1 cellular context compared by ENCODE assay signal in the genomic region with DNA sequence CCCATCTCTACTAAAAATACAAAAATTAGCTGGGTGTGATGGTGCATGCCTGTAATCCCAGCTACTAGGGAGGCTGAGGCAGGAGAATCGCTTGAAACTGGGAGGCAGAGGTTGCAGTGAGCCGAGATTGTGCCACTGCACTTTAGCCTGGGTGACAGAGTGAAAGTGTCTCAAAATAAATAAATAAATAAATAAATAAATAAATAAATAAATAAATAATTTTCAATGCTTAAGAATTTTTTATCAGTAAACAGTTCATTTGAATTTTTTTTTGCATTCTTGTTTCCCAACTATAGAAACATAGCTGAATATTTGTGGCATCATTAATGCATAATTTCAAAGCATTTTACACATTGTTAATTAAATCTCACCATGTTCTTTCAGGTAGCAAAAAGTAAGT.
TF ChIP-seq lines count a peak whose summit lies in the region.

No MANE protein-coding gene starts in this region.

TF ChIP-seq in HEK293, 187 proteins besides CTCF, POLR2A, EP300 and RAD21 (continued from another document):
- TF ChIP-seq ZNF518A (tag by site-specific recombination; conservative IDR thresholded peaks at IDR 0.05; ENCODE audit: low read depth) = peak; percentile 89
- TF ChIP-seq ZNF654 (tag by site-specific recombination; IDR thresholded peaks at IDR 0.05; ENCODE audit: low read depth) = peak; percentile 42
- peak; percentile 95 for TF ChIP-seq ZNF394 (tag by site-specific recombination; IDR thresholded peaks at IDR 0.05; ENCODE audit: borderline replicate concordance)
- TF ChIP-seq ZNF530 (tag by site-specific recombination; IDR thresholded peaks at IDR 0.05; ENCODE audit: low read depth) = peak; percentile 17; the same call in 1 of the 2 replicates
- TF ChIP-seq ZNF292 (tag by site-specific recombination; IDR thresholded peaks at IDR 0.05; ENCODE audit: borderline replicate concordance, low read depth) = 0 out of 2 replicates have a peak, but pooled peaks have one; percentile 43
- 0 out of 2 replicates have a peak, but pooled peaks have one; percentile 48 for TF ChIP-seq ZNF580 (tag by site-specific recombination; IDR thresholded peaks at IDR 0.05)
- TF ChIP-seq ZFP3 (tag by site-specific recombination; IDR thresholded peaks at IDR 0.05; ENCODE audit: low read depth) = peak; percentile 33; the same call in 1 of the 2 replicates
- TF ChIP-seq RBAK (tag by site-specific recombination; IDR thresholded peaks at IDR 0.05) = 0 out of 2 replicates have a peak, but pooled peaks have one; percentile 17
- TF ChIP-seq ZNF555 (tag by site-specific recombination; conservative IDR thresholded peaks at IDR 0.05) = peak; percentile 93
- TF ChIP-seq ZNF558 (tag by site-specific recombination; IDR thresholded peaks at IDR 0.05) = peak; percentile 81; the same call in 1 of the 2 replicates
- 0 out of 2 replicates have a peak, but pooled peaks have one; percentile 56 for TF ChIP-seq ZNF354C (tag by site-specific recombination; IDR thresholded peaks at IDR 0.05; ENCODE audit: borderline replicate concordance, low read depth)
- TF ChIP-seq ZNF19 (tag by site-specific recombination; IDR thresholded peaks at IDR 0.05; ENCODE audit: low read depth) = 0 out of 2 replicates have a peak, but pooled peaks have one; percentile 41
- TF ChIP-seq ZXDB (tag by site-specific recombination; IDR thresholded peaks at IDR 0.05) = peak; percentile 67
- TF ChIP-seq ZNF623 (tag by site-specific recombination; IDR thresholded peaks at IDR 0.05) = peak; percentile 78
- TF ChIP-seq ZNF629 (tag by site-specific recombination; IDR thresholded peaks at IDR 0.05) = peak; percentile 40; the same call in 1 of the 2 replicates
- TF ChIP-seq ZNF426 (tag by site-specific recombination; IDR thresholded peaks at IDR 0.05) = peak; percentile 94
- TF ChIP-seq ZFP37 (tag by site-specific recombination; IDR thresholded peaks at IDR 0.05) = peak; percentile 54; the same call in 1 of the 2 replicates
- TF ChIP-seq GLI2 (tag by site-specific recombination; IDR thresholded peaks at IDR 0.05; ENCODE audit: borderline replicate concordance, low read depth) = peak; percentile 22; the same call in 1 of the 2 replicates
- TF ChIP-seq ZNF223 (tag by site-specific recombination; IDR thresholded peaks at IDR 0.05) = 0 out of 2 replicates have a peak, but pooled peaks have one; percentile 13
- 0 out of 2 replicates have a peak, but pooled peaks have one; percentile 61 for TF ChIP-seq ZNF404 (tag by site-specific recombination; IDR thresholded peaks at IDR 0.05)
- TF ChIP-seq ZNF529 (tag by site-specific recombination; IDR thresholded peaks at IDR 0.05; ENCODE audit: insufficient replicate concordance) = peak; percentile 72
- TF ChIP-seq, protein P1, sequence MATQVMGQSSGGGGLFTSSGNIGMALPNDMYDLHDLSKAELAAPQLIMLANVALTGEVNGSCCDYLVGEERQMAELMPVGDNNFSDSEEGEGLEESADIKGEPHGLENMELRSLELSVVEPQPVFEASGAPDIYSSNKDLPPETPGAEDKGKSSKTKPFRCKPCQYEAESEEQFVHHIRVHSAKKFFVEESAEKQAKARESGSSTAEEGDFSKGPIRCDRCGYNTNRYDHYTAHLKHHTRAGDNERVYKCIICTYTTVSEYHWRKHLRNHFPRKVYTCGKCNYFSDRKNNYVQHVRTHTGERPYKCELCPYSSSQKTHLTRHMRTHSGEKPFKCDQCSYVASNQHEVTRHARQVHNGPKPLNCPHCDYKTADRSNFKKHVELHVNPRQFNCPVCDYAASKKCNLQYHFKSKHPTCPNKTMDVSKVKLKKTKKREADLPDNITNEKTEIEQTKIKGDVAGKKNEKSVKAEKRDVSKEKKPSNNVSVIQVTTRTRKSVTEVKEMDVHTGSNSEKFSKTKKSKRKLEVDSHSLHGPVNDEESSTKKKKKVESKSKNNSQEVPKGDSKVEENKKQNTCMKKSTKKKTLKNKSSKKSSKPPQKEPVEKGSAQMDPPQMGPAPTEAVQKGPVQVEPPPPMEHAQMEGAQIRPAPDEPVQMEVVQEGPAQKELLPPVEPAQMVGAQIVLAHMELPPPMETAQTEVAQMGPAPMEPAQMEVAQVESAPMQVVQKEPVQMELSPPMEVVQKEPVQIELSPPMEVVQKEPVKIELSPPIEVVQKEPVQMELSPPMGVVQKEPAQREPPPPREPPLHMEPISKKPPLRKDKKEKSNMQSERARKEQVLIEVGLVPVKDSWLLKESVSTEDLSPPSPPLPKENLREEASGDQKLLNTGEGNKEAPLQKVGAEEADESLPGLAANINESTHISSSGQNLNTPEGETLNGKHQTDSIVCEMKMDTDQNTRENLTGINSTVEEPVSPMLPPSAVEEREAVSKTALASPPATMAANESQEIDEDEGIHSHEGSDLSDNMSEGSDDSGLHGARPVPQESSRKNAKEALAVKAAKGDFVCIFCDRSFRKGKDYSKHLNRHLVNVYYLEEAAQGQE (tag by site-specific recombination; IDR thresholded peaks at IDR 0.05) = peak; percentile 81
- peak; percentile 83 for TF ChIP-seq ZNF510 (tag by site-specific recombination; IDR thresholded peaks at IDR 0.05; ENCODE audit: insufficient replicate concordance)
- peak; percentile 89 for TF ChIP-seq ZNF266 (tag by site-specific recombination; IDR thresholded peaks at IDR 0.05; ENCODE audit: low read depth)
- TF ChIP-seq ZNF138 (tag by site-specific recombination; IDR thresholded peaks at IDR 0.05; ENCODE audit: borderline replicate concordance) = 0 out of 2 replicates have a peak, but pooled peaks have one; percentile 40
- peak; percentile 68 for TF ChIP-seq ZNF501 (tag by site-specific recombination; IDR thresholded peaks at IDR 0.05)
- 0 out of 2 replicates have a peak, but pooled peaks have one; percentile 51 for TF ChIP-seq ZNF514 (tag by site-specific recombination; IDR thresholded peaks at IDR 0.05)
- peak; percentile 80 for TF ChIP-seq ZBTB8A (tag by site-specific recombination; IDR thresholded peaks at IDR 0.05)
- peak; percentile 76 for TF ChIP-seq ZNF560 (tag by site-specific recombination; IDR thresholded peaks at IDR 0.05; ENCODE audit: borderline replicate concordance)
- TF ChIP-seq ZBTB11 (tag by site-specific recombination; conservative IDR thresholded peaks at IDR 0.05; ENCODE audit: low read depth) = peak; percentile 83
- peak; percentile 23; the same call in 1 of the 2 replicates for TF ChIP-seq ZNF366 (tag by site-specific recombination; conservative IDR thresholded peaks at IDR 0.05)
- peak; percentile 48; the same call in 1 of the 2 replicates for TF ChIP-seq MYNN (tag by site-specific recombination; IDR thresholded peaks at IDR 0.05; ENCODE audit: borderline replicate concordance)
- TF ChIP-seq OVOL3 (tag by site-specific recombination; IDR thresholded peaks at IDR 0.05) = peak; percentile 48; the same call in 1 of the 2 replicates
- peak; percentile 76; the same call in 1 of the 2 replicates for TF ChIP-seq ZNF433 (tag by site-specific recombination; IDR thresholded peaks at IDR 0.05; ENCODE audit: low read depth)
- peak; percentile 16; the same call in 1 of the 2 replicates for TF ChIP-seq MZF1 (tag by site-specific recombination; IDR thresholded peaks at IDR 0.05; ENCODE audit: borderline replicate concordance)
TF ChIP-seq in HEK293: peak in this region for 36; not testable (repeated sequence) for 151.
